In genomic region chr4:67881226-67881625, GRCh38 we compare ENCODE assay signal across 14 cellular contexts. TPM values are rescaled to one million over a fixed set of nuclear protein-coding genes. Genes with fewer than 3 reads are reported as not detected.
"Had no signal": no experiment of that assay in that cellular context is flagged by ENCODE, and none has a peak within 500 bp of the region (broad histone marks: within the 10 kb centered on the region; RNA-seq: fewer than 3 reads in every experiment).

No MANE protein-coding gene starts in this region.

- DNase-seq: activated CD4-positive, alpha-beta T cell treated with anti-CD3 and anti-CD28 coated beads, Interleukin-2, amount 50 U/mL, for 1 hour; adrenal gland; foreskin melanocyte; pancreas; sigmoid colon; stimulated activated CD4-positive, alpha-beta T cell treated with anti-CD3 and anti-CD28 coated beads, Interleukin-12 subunit alpha, Interleukin-12 subunit beta, amount 100 ng/mL, for 4 hours; stimulated activated CD4-positive, alpha-beta T cell treated with anti-CD3 and anti-CD28 coated beads, Interleukin-2, amount 100 ng/mL, for 24 hours; stomach had no signal

- H3K4me1 Mint-ChIP-seq: activated naive CD4-positive, alpha-beta T cell treated with anti-CD3 and anti-CD28 coated beads, Interleukin-2, amount 50 U/mL, for 24 hours had no signal

- ATAC-seq: pancreas had no signal

- H3K9me3 Mint-ChIP-seq: activated naive CD4-positive, alpha-beta T cell treated with anti-CD3 and anti-CD28 coated beads, Interleukin-2, amount 50 U/mL, for 24 hours; neural crest cell had no signal

- H3K4me3 Mint-ChIP-seq: activated naive CD4-positive, alpha-beta T cell treated with anti-CD3 and anti-CD28 coated beads, Interleukin-2, amount 50 U/mL, for 24 hours; neural crest cell had no signal

- H3K27ac ChIP-seq: adrenal gland, esophagus muscularis mucosa, pancreas, sigmoid colon, stomach, thoracic aorta had no signal

- H3K36me3 ChIP-seq: adrenal gland, esophagus muscularis mucosa, pancreas, sigmoid colon, stomach, thoracic aorta had no signal

- H3K4me3 ChIP-seq: adrenal gland, esophagus muscularis mucosa, pancreas, sigmoid colon, stomach, thoracic aorta had no signal

- H3K27me3 ChIP-seq: adrenal gland, esophagus muscularis mucosa, pancreas, sigmoid colon, stomach had no signal

- H3K27ac Mint-ChIP-seq: activated naive CD4-positive, alpha-beta T cell treated with anti-CD3 and anti-CD28 coated beads, Interleukin-2, amount 50 U/mL, for 24 hours had no signal

- H3K4me1 ChIP-seq: adrenal gland, esophagus muscularis mucosa, pancreas, sigmoid colon, stomach had no signal

- H3K36me3 Mint-ChIP-seq: activated naive CD4-positive, alpha-beta T cell treated with anti-CD3 and anti-CD28 coated beads, Interleukin-2, amount 50 U/mL, for 24 hours had no signal

- H3K9me3 ChIP-seq: adrenal gland, esophagus muscularis mucosa, pancreas, sigmoid colon, stomach, thoracic aorta had no signal

RNA-seq across cellular contexts. Expression of gene TMPRSS11D, which starts 2.6 kb away (rescaled TPM):
- total RNA-seq: adrenal gland, cardiac septum, esophagus muscularis mucosa, neural crest cell, pancreas, sigmoid colon, stomach, thoracic aorta, ureter had no signal
- polyA plus RNA-seq: adrenal gland, pancreas had no signal
